In genomic region chr2:46779447-46779941, GRCh38 we compare ENCODE assay signal across 16 cellular contexts.
DNase-seq lines count a peak whose midpoint lies in the region; ATAC-seq, FAIRE-seq and TF ChIP-seq lines count a peak whose summit lies in the region.
"Had no signal": no experiment of that assay in that cellular context is flagged by ENCODE, and none has a peak within 500 bp of the region (broad histone marks: within the 10 kb centered on the region; RNA-seq: fewer than 3 reads in every experiment).

No MANE protein-coding gene starts in this region.

- in situ Hi-C loops in transverse colon (cut with MboI; ENCODE audit: low pct_ligation_motif_present in 1 of 4, low pct_unique_long_range_greater_than_20kb in 1 of 4, low sequenced_read_pairs in 3 of 4): loop anchor here in 1 of 4 donors (10.0 kb wide), 1 partner anchor 115 kb away; no protein-coding TSS in a partner anchor

- peaks cover 0 to 2% (median 0%) of the 10 kb centered on the region in 7 donors for H3K4me1 Mint-ChIP-seq in naive thymus-derived CD4-positive, alpha-beta T cell

- H3K27ac ChIP-seq in transverse colon: peak overlapping the region in 3 of 4 donors; percentile 51 to 75 (median 61)
- no peak overlapping the region for H3K27ac ChIP-seq in naive thymus-derived CD4-positive, alpha-beta T cell (ENCODE audit: low read depth, low read length)
- H3K27ac ChIP-seq: 22Rv1 had no signal

- POLR2A ChIA-PET in naive thymus-derived CD4-positive, alpha-beta T cell (lab: Charles Lee): no interaction called here

- H3K27me3 Mint-ChIP-seq in naive thymus-derived CD4-positive, alpha-beta T cell: peaks cover 0 to 18% (median 11%) of the 10 kb centered on the region in 5 donors

- H3K4me3 ChIP-seq in bronchial epithelial cell (ENCODE audit: low read depth, low read length) (no peak overlapping the region), transverse colon (no peak overlapping the region)
- no peak overlapping the region for H3K4me3 ChIP-seq in naive thymus-derived CD4-positive, alpha-beta T cell (ENCODE audit: low read length)
- H3K4me3 ChIP-seq: tibial nerve had no signal

- intact Hi-C loops in transverse colon (cut with DNase I; ENCODE audit: low total_unique reads): no loop called here
- intact Hi-C loops in naive thymus-derived CD4-positive, alpha-beta T cell (cut with micrococcal nuclease): no loop called here

- H3K36me3 ChIP-seq in bronchial epithelial cell (ENCODE audit: control insufficient read depth, insufficient read depth, low read length) (no peaks in the 10 kb centered on the region), transverse colon (no peaks in the 10 kb centered on the region)
- no peaks in the 10 kb centered on the region for H3K36me3 ChIP-seq in naive thymus-derived CD4-positive, alpha-beta T cell (ENCODE audit: control insufficient read depth in 2 of 3, insufficient read depth in 3 of 3, low read length in 3 of 3)
- H3K36me3 ChIP-seq: tibial nerve had no signal

- 59% methylated on average over 4 of the region's 4 CpGs; no CpG with 5 or more reads in 1 of the 2 donors for WGBS in transverse colon (ENCODE audit: low coverage in 1 of 2), 2 donors

- H3K27ac Mint-ChIP-seq in naive thymus-derived CD4-positive, alpha-beta T cell: no peak overlapping the region

- H3K4me3 Mint-ChIP-seq in naive thymus-derived CD4-positive, alpha-beta T cell: no peak overlapping the region
- H3K4me3 Mint-ChIP-seq: CD4-positive, CD25-positive, alpha-beta regulatory T cell had no signal

- DNase-seq in NCI-H2196 (lab: John Stamatoyannopoulos, UW; ENCODE audit: unreplicated experiment): peak; percentile 7
- no peak for DNase-seq in NCI-H2196 treated with DMSO at 0.1 percent for 48 hours (lab: John Stamatoyannopoulos, UW; ENCODE audit: unreplicated experiment)
- DNase-seq in bronchial epithelial cell (ENCODE audit: low read depth): peak; percentile 95
- DNase-seq in kidney tubule cell (ENCODE audit: low spot score): peak; percentile 42
- no peak for DNase-seq in transverse colon
- no peak for DNase-seq in T-helper 1 cell
- DNase-seq in hepatic stellate cell (ENCODE audit: low spot score): no peak
- DNase-seq in naive thymus-derived CD4-positive, alpha-beta T cell: no peak
- DNase-seq: activated CD4-positive, alpha-beta T cell treated with anti-CD3 and anti-CD28 coated beads, Interleukin-2, amount 50 U/mL, for 48 hours; amniotic stem cell; CD4-positive, CD25-positive, alpha-beta regulatory T cell; islet precursor cell; stimulated activated CD4-positive, alpha-beta T cell treated with anti-CD3 and anti-CD28 coated beads, Interleukin-4, amount 100 ng/mL, for 1 hour had no signal

- no peak for ATAC-seq in naive thymus-derived CD4-positive, alpha-beta T cell

- no peaks in the 10 kb centered on the region for H3K9me3 Mint-ChIP-seq in naive thymus-derived CD4-positive, alpha-beta T cell
- H3K9me3 Mint-ChIP-seq: CD4-positive, CD25-positive, alpha-beta regulatory T cell had no signal

- H3K27me3 ChIP-seq in bronchial epithelial cell (ENCODE audit: control insufficient read depth, insufficient read depth, low read length) (no peaks in the 10 kb centered on the region), transverse colon (no peaks in the 10 kb centered on the region)
- no peaks in the 10 kb centered on the region for H3K27me3 ChIP-seq in naive thymus-derived CD4-positive, alpha-beta T cell (ENCODE audit: control insufficient read depth in 2 of 2, insufficient read depth in 2 of 2, low read length in 2 of 2)
- H3K27me3 ChIP-seq: tibial nerve had no signal

- H3K36me3 Mint-ChIP-seq in naive thymus-derived CD4-positive, alpha-beta T cell: peaks cover 0 to 4% (median 0%) of the 10 kb centered on the region in 5 donors
- H3K36me3 Mint-ChIP-seq: CD4-positive, CD25-positive, alpha-beta regulatory T cell had no signal

- no peak for TF ChIP-seq EP300 in transverse colon (IDR thresholded peaks at IDR 0.05; ENCODE audit: low read depth)

- H3K9me3 ChIP-seq in transverse colon: no peaks in the 10 kb centered on the region
- H3K9me3 ChIP-seq in naive thymus-derived CD4-positive, alpha-beta T cell (ENCODE audit: control insufficient read depth in 2 of 3, low read length in 3 of 3): no peaks in the 10 kb centered on the region
- H3K9me3 ChIP-seq: tibial nerve had no signal

- no peak for TF ChIP-seq CTCF in bronchial epithelial cell (IDR thresholded peaks at IDR 0.05; ENCODE audit: insufficient read depth, low read length, severe bottlenecking)
- TF ChIP-seq CTCF in transverse colon (IDR thresholded peaks at IDR 0.05): no peak

- FAIRE-seq in bronchial epithelial cell (lab: Jason Lieb, UNC): no peak
- FAIRE-seq: GM12892 had no signal

- H3K4me1 ChIP-seq in transverse colon: peaks cover 7 to 17% (median 9%) of the 10 kb centered on the region in 4 donors
- no peaks in the 10 kb centered on the region for H3K4me1 ChIP-seq in naive thymus-derived CD4-positive, alpha-beta T cell (ENCODE audit: control insufficient read depth in 2 of 2, insufficient read depth in 2 of 2, low read length in 2 of 2)

- CTCF ChIA-PET in naive thymus-derived CD4-positive, alpha-beta T cell (lab: Charles Lee): no interaction called here

- TF ChIP-seq POLR2A in transverse colon (IDR thresholded peaks at IDR 0.05): no peak

Comparison
In these comparisons a context has a peak if more than half of its experiments do, and no peak if none do; other contexts are left out.
1. DNase-seq: peak in NCI-H2196 (single experiment), bronchial epithelial cell (single experiment) and kidney tubule cell (single experiment); none in NCI-H2196 treated with DMSO at 0.1 percent for 48 hours (single experiment), transverse colon (single experiment), T-helper 1 cell (0 of 5), hepatic stellate cell (single experiment) and naive thymus-derived CD4-positive, alpha-beta T cell (0 of 9).